In the genomic region with DNA sequence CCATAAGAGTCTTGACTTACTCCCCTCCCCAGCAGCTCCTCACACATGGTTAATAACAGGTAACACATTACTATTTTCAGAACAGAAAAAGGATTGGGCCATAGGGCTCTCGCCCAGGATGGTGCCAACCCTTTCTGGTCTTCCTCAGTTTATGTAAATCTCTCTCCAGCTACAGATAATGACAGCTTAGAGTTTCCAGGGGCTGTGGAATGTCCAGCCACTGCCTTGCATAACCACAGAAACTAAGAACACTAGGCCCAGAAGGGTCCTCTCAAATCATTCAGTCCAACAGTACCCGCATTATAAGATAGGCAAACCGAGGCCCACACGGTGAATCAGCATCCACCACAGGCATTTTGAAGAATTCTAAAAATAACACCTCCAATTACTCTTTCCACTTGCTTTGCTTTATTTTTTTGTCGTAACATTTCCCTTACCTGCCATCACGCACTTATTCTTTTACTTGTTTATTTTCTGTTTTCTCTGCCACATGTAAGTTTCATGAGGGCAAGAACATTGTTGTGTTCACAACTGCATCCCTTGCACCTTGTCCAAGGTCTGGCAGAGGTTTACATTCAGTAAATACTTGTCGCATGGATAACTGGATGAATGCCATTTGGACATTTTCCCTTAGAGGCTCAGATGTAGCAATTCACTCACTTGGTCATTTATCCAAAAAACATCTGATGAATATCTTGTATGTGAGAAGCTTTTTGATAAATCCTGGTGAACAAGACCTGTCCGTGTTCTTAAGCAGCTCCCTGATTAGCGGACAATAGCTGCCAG, we compare ENCODE assay signal across 14 cellular contexts. TPM values are rescaled to one million over a fixed set of nuclear protein-coding genes. Genes with fewer than 3 reads are reported as not detected.
A peak's percentile ranks its signal among the peaks of the same experiment; 100 is the strongest.
DNase-seq lines count a peak whose midpoint lies in the region; ATAC-seq and TF ChIP-seq lines count a peak whose summit lies in the region.
"Had no signal": no experiment of that assay in that cellular context is flagged by ENCODE, and none has a peak within 500 bp of the region (broad histone marks: within the 10 kb centered on the region; RNA-seq: fewer than 3 reads in every experiment).

No MANE protein-coding gene starts in this region.

- no peaks in the 10 kb centered on the region for H3K9me3 Mint-ChIP-seq in activated T-helper 1 cell treated with anti-CD3 and anti-CD28 coated beads, Interleukin-12 subunit alpha, Interleukin-12 subunit beta, Interleukin-2, Interleukin-4 antibody, amounts not matched to agents 30 ng/mL and 10 ng/mL and 1 ng/mL, durations not matched to agents 14 hours and 24 hours and 36 hours
- H3K9me3 Mint-ChIP-seq in naive thymus-derived CD4-positive, alpha-beta T cell: no peaks in the 10 kb centered on the region
- H3K9me3 Mint-ChIP-seq: neural progenitor cell had no signal

- H3K9me3 ChIP-seq in right cardiac atrium (ENCODE audit: control insufficient read depth, low read length) (no peaks in the 10 kb centered on the region), uterus (no peaks in the 10 kb centered on the region)
- no peaks in the 10 kb centered on the region for H3K9me3 ChIP-seq in naive thymus-derived CD4-positive, alpha-beta T cell (ENCODE audit: control insufficient read depth in 2 of 3, low read length in 3 of 3)
- H3K9me3 ChIP-seq: upper lobe of left lung had no signal

- no peak for ATAC-seq in right cardiac atrium
- no peak for ATAC-seq in naive thymus-derived CD4-positive, alpha-beta T cell

- intact Hi-C loops in activated T-helper 1 cell treated with anti-CD3 and anti-CD28 coated beads, Interleukin-12 subunit alpha, Interleukin-12 subunit beta, Interleukin-2, Interleukin-4 antibody, amounts not matched to agents 30 ng/mL and 10 ng/mL and 1 ng/mL, durations not matched to agents 14 hours and 24 hours and 36 hours (cut with micrococcal nuclease): loop anchor here (1.0 to 5.0 kb wide), 3 partner anchors 9 to 387 kb away; a partner anchor contains a TSS
- intact Hi-C loops in right cardiac atrium (cut with DNase I): no loop called here
- intact Hi-C loops in uterus (cut with DNase I; ENCODE audit: low total_unique reads): no loop called here
- intact Hi-C loops in naive thymus-derived CD4-positive, alpha-beta T cell (cut with micrococcal nuclease): no loop called here

- peak overlapping the region; percentile 91 for H3K27ac Mint-ChIP-seq in activated T-helper 1 cell treated with anti-CD3 and anti-CD28 coated beads, Interleukin-12 subunit alpha, Interleukin-12 subunit beta, Interleukin-2, Interleukin-4 antibody, amounts not matched to agents 30 ng/mL and 10 ng/mL and 1 ng/mL, durations not matched to agents 14 hours and 24 hours and 36 hours
- H3K27ac Mint-ChIP-seq in naive thymus-derived CD4-positive, alpha-beta T cell: peak overlapping the region in 1 of 9 donors; percentile 92
- H3K27ac Mint-ChIP-seq: neural progenitor cell had no signal

- no peaks in the 10 kb centered on the region for H3K27me3 ChIP-seq in right cardiac atrium (ENCODE audit: control insufficient read depth, insufficient read depth)
- no peaks in the 10 kb centered on the region for H3K27me3 ChIP-seq in uterus
- no peaks in the 10 kb centered on the region for H3K27me3 ChIP-seq in naive thymus-derived CD4-positive, alpha-beta T cell (ENCODE audit: control insufficient read depth in 2 of 2, insufficient read depth in 2 of 2, low read length in 2 of 2)
- no peaks in the 10 kb centered on the region for H3K27me3 ChIP-seq in H7 (ENCODE audit: control insufficient read depth, insufficient read depth, low read length)
- H3K27me3 ChIP-seq: neural progenitor cell, upper lobe of left lung had no signal

- peak overlapping the region; percentile 75 for H3K4me3 Mint-ChIP-seq in activated T-helper 1 cell treated with anti-CD3 and anti-CD28 coated beads, Interleukin-12 subunit alpha, Interleukin-12 subunit beta, Interleukin-2, Interleukin-4 antibody, amounts not matched to agents 30 ng/mL and 10 ng/mL and 1 ng/mL, durations not matched to agents 14 hours and 24 hours and 36 hours
- peak overlapping the region in 1 of 10 donors; percentile 82 for H3K4me3 Mint-ChIP-seq in naive thymus-derived CD4-positive, alpha-beta T cell
- H3K4me3 Mint-ChIP-seq: neural progenitor cell had no signal

- no peak for TF ChIP-seq CTCF in uterus (IDR thresholded peaks at IDR 0.05)

- WGBS in right cardiac atrium: 67% methylated on average over 9 of the region's 9 CpGs

- H3K27ac ChIP-seq in right cardiac atrium (ENCODE audit: low read length): peak overlapping the region; percentile 61
- peak overlapping the region; percentile 45 to 60 for H3K27ac ChIP-seq in uterus
- no peak overlapping the region for H3K27ac ChIP-seq in naive thymus-derived CD4-positive, alpha-beta T cell (ENCODE audit: low read depth, low read length)
- H3K27ac ChIP-seq: HL-60, neural progenitor cell, RWPE1, upper lobe of left lung had no signal

- H3K4me3 ChIP-seq in right cardiac atrium (ENCODE audit: low read length) (no peak overlapping the region), uterus (no peak overlapping the region), H7 (ENCODE audit: insufficient read depth, low read depth, low read length) (no peak overlapping the region)
- H3K4me3 ChIP-seq in naive thymus-derived CD4-positive, alpha-beta T cell (ENCODE audit: low read length): no peak overlapping the region
- H3K4me3 ChIP-seq: neural progenitor cell, upper lobe of left lung had no signal

- CTCF ChIA-PET in naive thymus-derived CD4-positive, alpha-beta T cell (lab: Charles Lee): interaction anchor here (1.0 to 1.7 kb wide), 2 partner anchors 19 to 95 kb away, joined by 3 to 4 read pairs; no protein-coding TSS in a partner anchor

- no peak for TF ChIP-seq POLR2A in uterus (IDR thresholded peaks at IDR 0.05)

- peaks cover 13% of the 10 kb centered on the region for H3K4me1 ChIP-seq in right cardiac atrium (ENCODE audit: control insufficient read depth, insufficient read depth, low read length)
- peaks cover 0 to 5% of the 10 kb centered on the region in 2 donors for H3K4me1 ChIP-seq in uterus
- no peaks in the 10 kb centered on the region for H3K4me1 ChIP-seq in naive thymus-derived CD4-positive, alpha-beta T cell (ENCODE audit: control insufficient read depth in 2 of 2, insufficient read depth in 2 of 2, low read length in 2 of 2)

- H3K36me3 ChIP-seq in uterus (no peaks in the 10 kb centered on the region), H7 (replicated peaks; ENCODE audit: control insufficient read depth, insufficient read depth, low read length) (no peaks in the 10 kb centered on the region)
- H3K36me3 ChIP-seq in naive thymus-derived CD4-positive, alpha-beta T cell (ENCODE audit: control insufficient read depth in 2 of 3, insufficient read depth in 3 of 3, low read length in 3 of 3): no peaks in the 10 kb centered on the region
- H3K36me3 ChIP-seq: neural progenitor cell, upper lobe of left lung had no signal

- no peaks in the 10 kb centered on the region for H3K36me3 Mint-ChIP-seq in activated T-helper 1 cell treated with anti-CD3 and anti-CD28 coated beads, Interleukin-12 subunit alpha, Interleukin-12 subunit beta, Interleukin-2, Interleukin-4 antibody, amounts not matched to agents 30 ng/mL and 10 ng/mL and 1 ng/mL, durations not matched to agents 14 hours and 24 hours and 36 hours (ENCODE audit: low read depth)
- no peaks in the 10 kb centered on the region for H3K36me3 Mint-ChIP-seq in naive thymus-derived CD4-positive, alpha-beta T cell
- H3K36me3 Mint-ChIP-seq: neural progenitor cell had no signal

- no peaks in the 10 kb centered on the region for H3K27me3 Mint-ChIP-seq in activated T-helper 1 cell treated with anti-CD3 and anti-CD28 coated beads, Interleukin-12 subunit alpha, Interleukin-12 subunit beta, Interleukin-2, Interleukin-4 antibody, amounts not matched to agents 30 ng/mL and 10 ng/mL and 1 ng/mL, durations not matched to agents 14 hours and 24 hours and 36 hours (ENCODE audit: insufficient read depth)
- H3K27me3 Mint-ChIP-seq in naive thymus-derived CD4-positive, alpha-beta T cell: no peaks in the 10 kb centered on the region

- peaks cover 73% of the 10 kb centered on the region for H3K4me1 Mint-ChIP-seq in activated T-helper 1 cell treated with anti-CD3 and anti-CD28 coated beads, Interleukin-12 subunit alpha, Interleukin-12 subunit beta, Interleukin-2, Interleukin-4 antibody, amounts not matched to agents 30 ng/mL and 10 ng/mL and 1 ng/mL, durations not matched to agents 14 hours and 24 hours and 36 hours (ENCODE audit: low read depth)
- H3K4me1 Mint-ChIP-seq in naive thymus-derived CD4-positive, alpha-beta T cell: peaks cover 0 to 64% (median 0%) of the 10 kb centered on the region in 7 donors

- POLR2A ChIA-PET in naive thymus-derived CD4-positive, alpha-beta T cell (lab: Charles Lee): interaction anchor here (1.0 kb wide), 1 partner anchor 19 kb away, joined by 3 read pairs; no protein-coding TSS in a partner anchor

- DNase-seq in stimulated activated CD4-positive, alpha-beta T cell treated with anti-CD3 and anti-CD28 coated beads, Interleukin-4, amount 100 ng/mL, for 24 hours: peak; percentile 29
- no peak for DNase-seq in stimulated activated CD4-positive, alpha-beta T cell treated with anti-CD3 and anti-CD28 coated beads, Interleukin-4, amount 100 ng/mL, for 1 hour
- no peak for DNase-seq in activated T-helper 1 cell treated with anti-CD3 and anti-CD28 coated beads, Interleukin-12 subunit alpha, Interleukin-12 subunit beta, Interleukin-2, Interleukin-4 antibody, amounts not matched to agents 30 ng/mL and 10 ng/mL and 1 ng/mL, durations not matched to agents 14 hours and 24 hours and 36 hours (ENCODE audit: low spot score)
- no peak for DNase-seq in right cardiac atrium
- DNase-seq in uterus: no peak
- DNase-seq in NOMO-1 treated with DMSO at 0.1 percent for 48 hours (lab: John Stamatoyannopoulos, UW; ENCODE audit: unreplicated experiment): no peak
- no peak for DNase-seq in naive thymus-derived CD4-positive, alpha-beta T cell
- no peak for DNase-seq in H7
- DNase-seq: activated CD8-positive, alpha-beta memory T cell treated with anti-CD3 and anti-CD28 coated beads for 24 hours; NCI-H1694 treated with DMSO at 0.1 percent for 48 hours; upper lobe of left lung had no signal

RNA-seq across cellular contexts. Expression of a gene that starts 6.4 kb away (rescaled TPM):
- total RNA-seq in activated T-helper 1 cell treated with anti-CD3 and anti-CD28 coated beads, Interleukin-12 subunit alpha, Interleukin-12 subunit beta, Interleukin-2, Interleukin-4 antibody, amounts not matched to agents 30 ng/mL and 10 ng/mL and 1 ng/mL, durations not matched to agents 14 hours and 24 hours and 36 hours: 220 and 222 TPM in 2 replicates
- total RNA-seq in right cardiac atrium (100 to 1,000 TPM in 1 of 4 donors, 10 to 100 TPM in 3; 57.5 to 125 (median 61.2) TPM), uterus (10 to 100 TPM in 3 of 4 donors, 1 to 10 TPM in 1; 7.9 to 77.9 (median 48.4) TPM)
- 63.8 TPM for polyA plus RNA-seq in right cardiac atrium
- total RNA-seq in naive thymus-derived CD4-positive, alpha-beta T cell: 10 to 100 TPM in 1 of 5 experiments, 1 to 10 TPM in 1, under 1 TPM in 3; 0.38 to 46.7 (median 0.56) TPM
- polyA plus RNA-seq in naive thymus-derived CD4-positive, alpha-beta T cell: under 1 TPM in 1 of 2 donors, not detected in 1; 0.21 TPM
- 47.3 and 56.1 TPM in 2 replicates for total RNA-seq in H7 (2014; rRNA removed; shearing (Covaris generic))

RNA-seq across cellular contexts. Expression of a gene that starts 8.3 kb away (rescaled TPM):
- 25.6 and 26.4 TPM in 2 replicates for total RNA-seq in activated T-helper 1 cell treated with anti-CD3 and anti-CD28 coated beads, Interleukin-12 subunit alpha, Interleukin-12 subunit beta, Interleukin-2, Interleukin-4 antibody, amounts not matched to agents 30 ng/mL and 10 ng/mL and 1 ng/mL, durations not matched to agents 14 hours and 24 hours and 36 hours
- total RNA-seq in right cardiac atrium (10 to 100 TPM; 21.5 to 28.7 (median 25.8) TPM), uterus (10 to 100 TPM; 19.0 to 35.6 (median 25.0) TPM)
- polyA plus RNA-seq in right cardiac atrium: 17.1 TPM
- 100 to 1,000 TPM in 1 of 5 experiments, 10 to 100 TPM in 4; 23.9 to 111 (median 67.1) TPM for total RNA-seq in naive thymus-derived CD4-positive, alpha-beta T cell
- polyA plus RNA-seq in naive thymus-derived CD4-positive, alpha-beta T cell: 10 to 100 TPM; 34.5 to 42.3 TPM
- 11.8 and 22.8 TPM in 2 replicates for total RNA-seq in H7 (2014; rRNA removed; shearing (Covaris generic))

RNA-seq across cellular contexts. Expression of a gene that starts 23.5 kb away (rescaled TPM):
- total RNA-seq in activated T-helper 1 cell treated with anti-CD3 and anti-CD28 coated beads, Interleukin-12 subunit alpha, Interleukin-12 subunit beta, Interleukin-2, Interleukin-4 antibody, amounts not matched to agents 30 ng/mL and 10 ng/mL and 1 ng/mL, durations not matched to agents 14 hours and 24 hours and 36 hours: 0.07 and 0.08 TPM in 2 replicates
- 1 to 10 TPM in 3 of 4 donors, under 1 TPM in 1; 0.82 to 1.5 (median 1.4) TPM for total RNA-seq in right cardiac atrium
- 0.95 TPM for polyA plus RNA-seq in right cardiac atrium
- 1 to 10 TPM in 1 of 4 donors, not detected in 3; 1.9 TPM for total RNA-seq in uterus
- under 1 TPM in 3 of 5 experiments, not detected in 2; 0.19 to 0.48 (median 0.46) TPM for total RNA-seq in naive thymus-derived CD4-positive, alpha-beta T cell
- polyA plus RNA-seq in naive thymus-derived CD4-positive, alpha-beta T cell: under 1 TPM; 0.14 to 0.24 TPM
- not detected in 2 replicates for total RNA-seq in H7 (2014; rRNA removed; shearing (Covaris generic))
- total RNA-seq: upper lobe of left lung had no signal

RNA-seq across cellular contexts. Expression of a gene that starts 46.5 kb away (rescaled TPM):
- total RNA-seq in activated T-helper 1 cell treated with anti-CD3 and anti-CD28 coated beads, Interleukin-12 subunit alpha, Interleukin-12 subunit beta, Interleukin-2, Interleukin-4 antibody, amounts not matched to agents 30 ng/mL and 10 ng/mL and 1 ng/mL, durations not matched to agents 14 hours and 24 hours and 36 hours: 2.0 and 2.1 TPM in 2 replicates
- total RNA-seq in right cardiac atrium (under 1 TPM in 3 of 4 donors, not detected in 1; 0.15 to 0.20 (median 0.17) TPM), uterus (1 to 10 TPM in 1 of 4 donors, not detected in 3; 5.6 TPM)
- 0.05 TPM for polyA plus RNA-seq in right cardiac atrium
- 1 to 10 TPM in 1 of 5 experiments, not detected in 4; 2.3 TPM for total RNA-seq in naive thymus-derived CD4-positive, alpha-beta T cell
- polyA plus RNA-seq in naive thymus-derived CD4-positive, alpha-beta T cell: not detected
- total RNA-seq in H7 (2014; rRNA removed; shearing (Covaris generic)): 0.14 and 0.67 TPM in 2 replicates

RNA-seq across cellular contexts. Expression of a gene that starts 48.0 kb away (rescaled TPM):
- 0.18 TPM in 1 of 2 replicates, not detected in the other for total RNA-seq in activated T-helper 1 cell treated with anti-CD3 and anti-CD28 coated beads, Interleukin-12 subunit alpha, Interleukin-12 subunit beta, Interleukin-2, Interleukin-4 antibody, amounts not matched to agents 30 ng/mL and 10 ng/mL and 1 ng/mL, durations not matched to agents 14 hours and 24 hours and 36 hours
- not detected for total RNA-seq in right cardiac atrium
- polyA plus RNA-seq in right cardiac atrium: not detected
- total RNA-seq in uterus: not detected
- not detected for total RNA-seq in naive thymus-derived CD4-positive, alpha-beta T cell
- polyA plus RNA-seq in naive thymus-derived CD4-positive, alpha-beta T cell: not detected
- not detected in 2 replicates for total RNA-seq in H7 (2014; rRNA removed; shearing (Covaris generic))
